Comparison of ENCODE assay signal across 8 cellular contexts in genomic region chr3:51501833-51502561, GRCh38. TPM values are rescaled to one million over a fixed set of nuclear protein-coding genes. Genes with fewer than 3 reads are reported as not detected.
DNase-seq lines count a peak whose midpoint lies in the region; ATAC-seq and TF ChIP-seq lines count a peak whose summit lies in the region.

No MANE protein-coding gene starts in this region.

- TF ChIP-seq CTCF in AG09319 (IDR thresholded peaks at IDR 0.05; ENCODE audit: low read depth, low read length) (peak; percentile 91), kidney epithelial cell (IDR thresholded peaks at IDR 0.05; ENCODE audit: insufficient read depth, low read length, poor library complexity, severe bottlenecking) (peak; percentile 98)

- H3K4me3 ChIP-seq in kidney epithelial cell (ENCODE audit: low read depth, low read length), result no peak overlapping the region

- H3K36me3 ChIP-seq in kidney epithelial cell (ENCODE audit: control insufficient read depth, insufficient read depth, low read length), result no peaks in the 10 kb centered on the region

- H3K27me3 ChIP-seq in kidney epithelial cell (ENCODE audit: control insufficient read depth, insufficient read depth, low read length), result no peaks in the 10 kb centered on the region

- ATAC-seq in GM19351 (IDR thresholded peaks at IDR 0.05; ENCODE audit: unreplicated experiment) (peak; percentile 21), GM18520 (IDR thresholded peaks at IDR 0.05; ENCODE audit: unreplicated experiment) (no peak)

- no peak overlapping the region for H3K27ac ChIP-seq in caudate nucleus (ENCODE audit: low read depth, low read length)

- DNase-seq in AG09319 (ENCODE audit: extremely low read depth, low read depth), result peak; percentile 36
- peak; percentile 2 for DNase-seq in NCI-H2171 (lab: John Stamatoyannopoulos, UW)
- DNase-seq in activated CD4-positive, CD25-positive, alpha-beta regulatory T cell treated with anti-CD3 and anti-CD28 coated beads, Interleukin-2, amount 50 U/mL, for 72 hours, result peak; percentile 87
- DNase-seq in caudate nucleus (lab: John Stamatoyannopoulos, UW), result peak in 57 of 61 donors; percentile 4 to 85 (median 50)
- peak; percentile 18 for DNase-seq in kidney epithelial cell (ENCODE audit: low read depth)
- DNase-seq in stimulated activated CD4-positive, alpha-beta T cell treated with anti-CD3 and anti-CD28 coated beads, Interleukin-1b, Interleukin-23, amount 100 ng/mL, for 48 hours, result peak; percentile 77

RNA-seq across cellular contexts. Expression of gene DCAF1, which starts 2.2 kb away (rescaled TPM):
- 16.3 and 18.2 TPM in 2 replicates for total RNA-seq in kidney epithelial cell

RNA-seq across cellular contexts. Expression of gene RAD54L2, which starts 36.5 kb away (rescaled TPM):
- 20.5 TPM in 2 replicates for total RNA-seq in kidney epithelial cell

Comparison
In these comparisons a context has a peak if more than half of its experiments do, and no peak if none do; other contexts are left out.
1. DNase-seq: peak in every context shown above with its lines; median percentile 87 in activated CD4-positive, CD25-positive, alpha-beta regulatory T cell treated with anti-CD3 and anti-CD28 coated beads, Interleukin-2, amount 50 U/mL, for 72 hours; 77 in stimulated activated CD4-positive, alpha-beta T cell treated with anti-CD3 and anti-CD28 coated beads, Interleukin-1b, Interleukin-23, amount 100 ng/mL, for 48 hours; 50 in caudate nucleus; 36 in AG09319; 18 in kidney epithelial cell; 2 in NCI-H2171.